In the genomic region with DNA sequence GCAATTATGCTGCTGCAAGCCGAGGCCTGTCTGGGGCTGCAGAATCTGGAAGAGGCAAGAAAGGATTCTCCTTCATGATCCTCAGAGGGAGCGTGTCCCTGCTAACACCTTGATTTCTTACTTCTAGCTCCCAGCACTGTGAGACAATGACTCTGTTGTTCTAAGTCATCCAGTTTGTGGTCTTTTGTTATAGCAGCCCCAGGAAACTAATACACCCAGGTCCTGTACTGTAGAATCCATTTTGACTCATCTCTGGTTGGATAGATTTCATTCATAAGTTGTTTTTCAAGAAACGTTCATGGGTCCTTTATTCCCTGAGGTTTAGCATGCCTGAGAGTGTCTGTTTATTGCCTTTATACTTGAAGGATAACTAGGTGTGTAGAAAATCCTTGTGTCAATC, we compare ENCODE assay signal across 28 cellular contexts.
DNase-seq lines count a peak whose midpoint lies in the region; ATAC-seq, FAIRE-seq and TF ChIP-seq lines count a peak whose summit lies in the region.
"Had no signal": no experiment of that assay in that cellular context is flagged by ENCODE, and none has a peak within 500 bp of the region (broad histone marks: within the 10 kb centered on the region; RNA-seq: fewer than 3 reads in every experiment).

No MANE protein-coding gene starts in this region.

- no peak overlapping the region for H3K4me2 ChIP-seq in HepG2 (ENCODE audit: low read depth, low read length)
- H3K4me2 ChIP-seq: BLaER1 had no signal

- no peaks in the 10 kb centered on the region for H3K9me3 ChIP-seq in HepG2 (ENCODE audit: low read length)
- H3K9me3 ChIP-seq in right lobe of liver, result no peaks in the 10 kb centered on the region
- no peaks in the 10 kb centered on the region for H3K9me3 ChIP-seq in T-helper 17 cell (ENCODE audit: control insufficient read depth, low read length, poor library complexity, severe bottlenecking)
- H3K9me3 ChIP-seq: BE2C, BLaER1 had no signal

- DNase-seq in HepG2 (ENCODE audit: low spot score) (no peak), right lobe of liver (no peak), T-helper 17 cell (no peak), foreskin keratinocyte (peak; percentile 38 to 73), Right ventricle myocardium superior (no peak)
- DNase-seq: 8988T; ACHN; BE2C; C1 segment of cervical spinal cord; CD4-positive, alpha-beta memory T cell; CD4-positive, CD25-positive, alpha-beta regulatory T cell; CD8-positive, alpha-beta memory T cell; COR-L47; DMS 273 treated with DMSO at 0.1 percent for 48 hours; DMS153; DMS53; DMS79; DND-41; EL; GDM1 had no signal

- no peaks in the 10 kb centered on the region for H3K79me2 ChIP-seq in HepG2 (ENCODE audit: insufficient read depth, low read length)

- peaks cover 2% of the 10 kb centered on the region for H3K36me3 Mint-ChIP-seq in T-helper 17 cell (ENCODE audit: low read depth)
- H3K36me3 Mint-ChIP-seq: CD14-positive monocyte; CD4-positive, alpha-beta memory T cell; CD4-positive, CD25-positive, alpha-beta regulatory T cell had no signal

- H3K36me3 ChIP-seq in HepG2 (replicated peaks in 1 of 2; ENCODE audit: control insufficient read depth in 1 of 2, insufficient read depth in 2 of 2, low read length in 2 of 2) (no peaks in the 10 kb centered on the region), right lobe of liver (no peaks in the 10 kb centered on the region)
- H3K36me3 ChIP-seq: BE2C, BLaER1 had no signal

- no TSS peak for BruUV-seq in HepG2 (replicated peaks; lab: Mats Ljungman, UMichigan)

- H3K27ac ChIP-seq in HepG2 (ENCODE audit: extremely low read length, insufficient read depth, low read length) (no peak overlapping the region), right lobe of liver (no peak overlapping the region), foreskin keratinocyte (no peak overlapping the region)
- H3K27ac ChIP-seq: BLaER1 had no signal

- ATAC-seq in HepG2 (no peak), right lobe of liver (no peak), T-helper 17 cell (no peak), foreskin keratinocyte (no peak), Right ventricle myocardium superior (ENCODE audit: poor library complexity) (no peak), HG03520 (IDR thresholded peaks at IDR 0.05; ENCODE audit: unreplicated experiment) (no peak), HG03196 (IDR thresholded peaks at IDR 0.05; ENCODE audit: unreplicated experiment) (no peak)
- ATAC-seq: GM12878 had no signal

- POLR2A ChIA-PET in HepG2 (lab: Yijun Ruan, JAX), result no interaction called here

- no peak for TF ChIP-seq CTCF in HepG2 (CRISPR knock-in tag; IDR thresholded peaks at IDR 0.05)
- no peak for TF ChIP-seq CTCF in right lobe of liver (IDR thresholded peaks at IDR 0.05)
- TF ChIP-seq CTCF in foreskin keratinocyte (conservative IDR thresholded peaks at IDR 0.05), result no peak

- TF ChIP-seq POLR2A in HepG2 (IDR thresholded peaks at IDR 0.05; ENCODE audit: insufficient read depth in 1 of 2, low read depth in 2 of 2, low read length in 2 of 2) (no peak), right lobe of liver (IDR thresholded peaks at IDR 0.05) (no peak)

- in situ Hi-C loops in HepG2 (cut with HindIII; ENCODE audit: extremely low pct_ligation_motif_present, low pct_unique_long_range_greater_than_20kb), result no loop called here

- CTCF ChIA-PET in HepG2 (lab: Yijun Ruan, JAX; ENCODE audit: low intra/inter-chr PET ratio, low total read pairs), result no interaction called here

- 42% methylated on average over 3 of the region's 3 CpGs for WGBS in HepG2 (ENCODE audit: low lambda C conversion rate)
- 67% methylated on average over 3 of the region's 3 CpGs for WGBS in right lobe of liver (ENCODE audit: insufficient coverage, low coverage, low lambda C conversion rate, missing lambda C conversion rate)

- H3K4me1 ChIP-seq in HepG2 (ENCODE audit: insufficient read depth, low read length) (no peaks in the 10 kb centered on the region), right lobe of liver (no peaks in the 10 kb centered on the region), foreskin keratinocyte (no peaks in the 10 kb centered on the region)
- H3K4me1 ChIP-seq: BE2C had no signal

- no peaks in the 10 kb centered on the region for H3K27me3 ChIP-seq in HepG2 (ENCODE audit: control insufficient read depth in 1 of 2, insufficient read depth in 2 of 2, low read length in 2 of 2)
- no peaks in the 10 kb centered on the region for H3K27me3 ChIP-seq in right lobe of liver
- no peaks in the 10 kb centered on the region for H3K27me3 ChIP-seq in foreskin keratinocyte
- H3K27me3 ChIP-seq: BE2C, BLaER1 had no signal

- H3K4me3 ChIP-seq in HepG2 (replicated peaks in 1 of 3; ENCODE audit: insufficient read depth in 1 of 3, low read depth in 2 of 3, low read length in 3 of 3) (no peak overlapping the region), right lobe of liver (no peak overlapping the region)
- H3K4me3 ChIP-seq: BLaER1, GM12878 had no signal

- no peaks in the 10 kb centered on the region for H3K4me1 Mint-ChIP-seq in T-helper 17 cell
- H3K4me1 Mint-ChIP-seq: CD4-positive, alpha-beta memory T cell; CD4-positive, CD25-positive, alpha-beta regulatory T cell; CD8-positive, alpha-beta memory T cell had no signal

- H3K9ac ChIP-seq in HepG2 (ENCODE audit: insufficient read depth, low read depth, low read length), result no peak overlapping the region
- H3K9ac ChIP-seq: BLaER1 had no signal

- H2AFZ ChIP-seq in HepG2 (ENCODE audit: low read length), result no peak overlapping the region

- TF ChIP-seq RAD21 in HepG2 (CRISPR knock-in tag; IDR thresholded peaks at IDR 0.05), result no peak

- H3K27me3 Mint-ChIP-seq in T-helper 17 cell, result peaks cover 30% of the 10 kb centered on the region

- no peaks in the 10 kb centered on the region for H4K20me1 ChIP-seq in HepG2 (ENCODE audit: insufficient read depth, low read length)
- H4K20me1 ChIP-seq: BLaER1 had no signal

- intact Hi-C loops in HepG2 (cut with micrococcal nuclease; ENCODE audit: unreplicated experiment), result no loop called here
- intact Hi-C loops in right lobe of liver (cut with DNase I), result no loop called here
- intact Hi-C loops in Right ventricle myocardium superior (cut with DNase I), result no loop called here

- peak overlapping the region; percentile 19 for H3K27ac Mint-ChIP-seq in T-helper 17 cell
- H3K27ac Mint-ChIP-seq: CD4-positive, alpha-beta memory T cell; CD4-positive, CD25-positive, alpha-beta regulatory T cell; CD8-positive, alpha-beta memory T cell had no signal

- no peak for FAIRE-seq in HepG2 (lab: Jason Lieb, UNC)
- FAIRE-seq: A204.1, GM12878, GM12892, GM18507 had no signal

- TF ChIP-seq EP300 in HepG2 (IDR thresholded peaks at IDR 0.05; ENCODE audit: low read depth in 2 of 2, low read length in 2 of 2) (no peak), HepG2 (CRISPR knock-in tag; IDR thresholded peaks at IDR 0.05; ENCODE audit: borderline replicate concordance) (no peak)

- H3K4me3 Mint-ChIP-seq in T-helper 17 cell, result no peak overlapping the region
- H3K4me3 Mint-ChIP-seq: CD14-positive monocyte; CD4-positive, alpha-beta memory T cell; CD4-positive, CD25-positive, alpha-beta regulatory T cell; CD8-positive, alpha-beta memory T cell had no signal

TF ChIP-seq in HepG2, 621 proteins besides CTCF, POLR2A, EP300 and RAD21:
- TF ChIP-seq, protein P1, sequence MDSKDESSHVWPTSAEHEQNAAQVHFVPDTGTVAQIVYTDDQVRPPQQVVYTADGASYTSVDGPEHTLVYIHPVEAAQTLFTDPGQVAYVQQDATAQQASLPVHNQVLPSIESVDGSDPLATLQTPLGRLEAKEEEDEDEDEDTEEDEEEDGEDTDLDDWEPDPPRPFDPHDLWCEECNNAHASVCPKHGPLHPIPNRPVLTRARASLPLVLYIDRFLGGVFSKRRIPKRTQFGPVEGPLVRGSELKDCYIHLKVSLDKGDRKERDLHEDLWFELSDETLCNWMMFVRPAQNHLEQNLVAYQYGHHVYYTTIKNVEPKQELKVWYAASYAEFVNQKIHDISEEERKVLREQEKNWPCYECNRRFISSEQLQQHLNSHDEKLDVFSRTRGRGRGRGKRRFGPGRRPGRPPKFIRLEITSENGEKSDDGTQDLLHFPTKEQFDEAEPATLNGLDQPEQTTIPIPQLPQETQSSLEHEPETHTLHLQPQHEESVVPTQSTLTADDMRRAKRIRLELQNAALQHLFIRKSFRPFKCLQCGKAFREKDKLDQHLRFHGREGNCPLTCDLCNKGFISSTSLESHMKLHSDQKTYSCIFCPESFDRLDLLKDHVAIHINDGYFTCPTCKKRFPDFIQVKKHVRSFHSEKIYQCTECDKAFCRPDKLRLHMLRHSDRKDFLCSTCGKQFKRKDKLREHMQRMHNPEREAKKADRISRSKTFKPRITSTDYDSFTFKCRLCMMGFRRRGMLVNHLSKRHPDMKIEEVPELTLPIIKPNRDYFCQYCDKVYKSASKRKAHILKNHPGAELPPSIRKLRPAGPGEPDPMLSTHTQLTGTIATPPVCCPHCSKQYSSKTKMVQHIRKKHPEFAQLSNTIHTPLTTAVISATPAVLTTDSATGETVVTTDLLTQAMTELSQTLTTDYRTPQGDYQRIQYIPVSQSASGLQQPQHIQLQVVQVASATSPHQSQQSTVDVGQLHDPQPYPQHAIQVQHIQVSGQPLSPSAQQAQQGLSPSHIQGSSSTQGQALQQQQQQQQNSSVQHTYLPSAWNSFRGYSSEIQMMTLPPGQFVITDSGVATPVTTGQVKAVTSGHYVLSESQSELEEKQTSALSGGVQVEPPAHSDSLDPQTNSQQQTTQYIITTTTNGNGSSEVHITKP (CRISPR knock-in tag; IDR thresholded peaks at IDR 0.05; ENCODE audit: low read depth), result no peak
- TF ChIP-seq FIP1L1 (IDR thresholded peaks at IDR 0.05; ENCODE audit: borderline replicate concordance, insufficient read depth, low read depth, low read length), result no peak
- TF ChIP-seq, protein P2, sequence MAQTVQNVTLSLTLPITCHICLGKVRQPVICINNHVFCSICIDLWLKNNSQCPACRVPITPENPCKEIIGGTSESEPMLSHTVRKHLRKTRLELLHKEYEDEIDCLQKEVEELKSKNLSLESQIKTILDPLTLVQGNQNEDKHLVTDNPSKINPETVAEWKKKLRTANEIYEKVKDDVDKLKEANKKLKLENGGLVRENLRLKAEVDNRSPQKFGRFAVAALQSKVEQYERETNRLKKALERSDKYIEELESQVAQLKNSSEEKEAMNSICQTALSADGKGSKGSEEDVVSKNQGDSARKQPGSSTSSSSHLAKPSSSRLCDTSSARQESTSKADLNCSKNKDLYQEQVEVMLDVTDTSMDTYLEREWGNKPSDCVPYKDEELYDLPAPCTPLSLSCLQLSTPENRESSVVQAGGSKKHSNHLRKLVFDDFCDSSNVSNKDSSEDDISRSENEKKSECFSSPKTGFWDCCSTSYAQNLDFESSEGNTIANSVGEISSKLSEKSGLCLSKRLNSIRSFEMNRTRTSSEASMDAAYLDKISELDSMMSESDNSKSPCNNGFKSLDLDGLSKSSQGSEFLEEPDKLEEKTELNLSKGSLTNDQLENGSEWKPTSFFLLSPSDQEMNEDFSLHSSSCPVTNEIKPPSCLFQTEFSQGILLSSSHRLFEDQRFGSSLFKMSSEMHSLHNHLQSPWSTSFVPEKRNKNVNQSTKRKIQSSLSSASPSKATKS (CRISPR knock-in tag; IDR thresholded peaks at IDR 0.05), result no peak
- peak; percentile 97 for TF ChIP-seq ZNF12 (CRISPR knock-in tag; IDR thresholded peaks at IDR 0.05)
TF ChIP-seq in HepG2: peak in this region for 1.

Comparison
In these comparisons a context has a peak if more than half of its experiments do, and no peak if none do; other contexts are left out.
1. DNase-seq: peak in foreskin keratinocyte (2 of 2); none in HepG2 (single experiment), right lobe of liver (0 of 3), T-helper 17 cell (0 of 3) and Right ventricle myocardium superior (single experiment).